Comparison of ENCODE assay signal across 7 cellular contexts in genomic region chr14:76050250-76050649, GRCh38.
"Had no signal": no experiment of that assay in that cellular context is flagged by ENCODE, and none has a peak within 500 bp of the region (broad histone marks: within the 10 kb centered on the region; RNA-seq: fewer than 3 reads in every experiment).

No MANE protein-coding gene starts in this region.

- H3K4me1 ChIP-seq: adrenal gland, body of pancreas had no signal

- DNase-seq: activated B cell treated with CpG ODN at 0.5 μM for 24 hours, aorta had no signal

- H3K4me3 ChIP-seq: adrenal gland, body of pancreas had no signal

- H3K9me3 ChIP-seq: adrenal gland, body of pancreas had no signal

- H3K27ac ChIP-seq: adrenal gland, body of pancreas, VCaP had no signal

- H3K27me3 ChIP-seq: adrenal gland, body of pancreas had no signal

- FAIRE-seq: astrocyte, colon had no signal

- H3K36me3 ChIP-seq: adrenal gland had no signal
